ENCODE assay signal across 9 cellular contexts in genomic region chrX:9899640-9900075, GRCh38.
DNase-seq lines count a peak whose midpoint lies in the region; ATAC-seq and TF ChIP-seq lines count a peak whose summit lies in the region.
"Had no signal": no experiment of that assay in that cellular context is flagged by ENCODE, and none has a peak within 500 bp of the region (broad histone marks: within the 10 kb centered on the region; RNA-seq: fewer than 3 reads in every experiment).

No MANE protein-coding gene starts in this region.

- H3K4me3 Mint-ChIP-seq in activated naive CD4-positive, alpha-beta T cell treated with anti-CD3 and anti-CD28 coated beads for 36 hours = no peak overlapping the region

- H3K27me3 ChIP-seq in layer of hippocampus (ENCODE audit: control insufficient read depth, insufficient read depth, low read length) (no peaks in the 10 kb centered on the region), foreskin keratinocyte (no peaks in the 10 kb centered on the region)

- H3K27ac Mint-ChIP-seq in activated naive CD4-positive, alpha-beta T cell treated with anti-CD3 and anti-CD28 coated beads for 36 hours = no peak overlapping the region

- H3K36me3 Mint-ChIP-seq in activated naive CD4-positive, alpha-beta T cell treated with anti-CD3 and anti-CD28 coated beads for 36 hours (ENCODE audit: low read depth) = no peaks in the 10 kb centered on the region

- intact Hi-C loops in activated naive CD4-positive, alpha-beta T cell treated with anti-CD3 and anti-CD28 coated beads for 36 hours (cut with micrococcal nuclease) = no loop called here

- CTCF ChIA-PET in activated naive CD4-positive, alpha-beta T cell treated with anti-CD3 and anti-CD28 coated beads for 36 hours (lab: Charles Lee) = interaction anchor here (1.4 kb wide), 1 partner anchor 20 kb away, joined by 3 read pairs; no protein-coding TSS in a partner anchor

- H3K4me1 ChIP-seq in foreskin keratinocyte = peaks cover 9% of the 10 kb centered on the region

- H3K9me3 Mint-ChIP-seq in activated naive CD4-positive, alpha-beta T cell treated with anti-CD3 and anti-CD28 coated beads for 36 hours = no peaks in the 10 kb centered on the region

- peak; percentile 9 for DNase-seq in A172 (ENCODE audit: low spot score)
- peak; percentile 44 for DNase-seq in G401 (ENCODE audit: low spot score)
- peak; percentile 9 for DNase-seq in activated naive CD4-positive, alpha-beta T cell treated with anti-CD3 and anti-CD28 coated beads for 36 hours
- DNase-seq in foreskin keratinocyte = no peak
- DNase-seq in NCI-H1105 (lab: John Stamatoyannopoulos, UW) = no peak
- DNase-seq: DMS79 treated with DMSO at 0.1 percent for 48 hours had no signal

- in situ Hi-C loops in G401 (cut with HindIII; ENCODE audit: low sequenced_read_pairs) = no loop called here

- no peak for ATAC-seq in foreskin keratinocyte
- no peak for ATAC-seq in SK-N-SH treated with all-trans-retinoic acid at 6 μM for 48 hours
- ATAC-seq in GM18858 (IDR thresholded peaks at IDR 0.05; ENCODE audit: unreplicated experiment) = no peak

- no peaks in the 10 kb centered on the region for H3K4me1 Mint-ChIP-seq in activated naive CD4-positive, alpha-beta T cell treated with anti-CD3 and anti-CD28 coated beads for 36 hours (ENCODE audit: low read depth)

- no peaks in the 10 kb centered on the region for H3K27me3 Mint-ChIP-seq in activated naive CD4-positive, alpha-beta T cell treated with anti-CD3 and anti-CD28 coated beads for 36 hours (ENCODE audit: low read depth)

- H3K27ac ChIP-seq in layer of hippocampus (ENCODE audit: low read depth, low read length) = peak overlapping the region; percentile 58
- H3K27ac ChIP-seq in foreskin keratinocyte = no peak overlapping the region

- no peak for TF ChIP-seq CTCF in foreskin keratinocyte (conservative IDR thresholded peaks at IDR 0.05)

TF ChIP-seq in SK-N-SH treated with all-trans-retinoic acid at 6 μM for 48 hours, 23 proteins besides CTCF, POLR2A, EP300 and RAD21:
- TF ChIP-seq ZNF70 (CRISPR knock-in tag; IDR thresholded peaks at IDR 0.05) = no peak
- TF ChIP-seq PPARA (CRISPR knock-in tag; IDR thresholded peaks at IDR 0.05; ENCODE audit: borderline replicate concordance) = no peak
- no peak for TF ChIP-seq CSRNP3 (CRISPR knock-in tag; IDR thresholded peaks at IDR 0.05)
- no peak for TF ChIP-seq BACH2 (CRISPR knock-in tag; IDR thresholded peaks at IDR 0.05; ENCODE audit: borderline replicate concordance)
- no peak for TF ChIP-seq ZNF565 (CRISPR knock-in tag; conservative IDR thresholded peaks at IDR 0.05; ENCODE audit: low read depth)
- TF ChIP-seq TOX (CRISPR knock-in tag; IDR thresholded peaks at IDR 0.05; ENCODE audit: borderline replicate concordance) = no peak
- TF ChIP-seq ESRRG (CRISPR knock-in tag; IDR thresholded peaks at IDR 0.05) = no peak
- no peak for TF ChIP-seq CREB5 (CRISPR knock-in tag; IDR thresholded peaks at IDR 0.05; ENCODE audit: low read depth)
- no peak for TF ChIP-seq ZNF8 (CRISPR knock-in tag; IDR thresholded peaks at IDR 0.05)
- TF ChIP-seq GLIS3 (CRISPR knock-in tag; IDR thresholded peaks at IDR 0.05) = no peak
- TF ChIP-seq ZC3H10 (CRISPR knock-in tag; IDR thresholded peaks at IDR 0.05) = no peak
- TF ChIP-seq SNAI2 (CRISPR knock-in tag; IDR thresholded peaks at IDR 0.05) = no peak
- no peak for TF ChIP-seq POU6F1 (CRISPR knock-in tag; IDR thresholded peaks at IDR 0.05; ENCODE audit: borderline replicate concordance, low read depth)
- no peak for TF ChIP-seq CSDC2 (CRISPR knock-in tag; IDR thresholded peaks at IDR 0.05)
- no peak for TF ChIP-seq ISL1 (CRISPR knock-in tag; IDR thresholded peaks at IDR 0.05)

Comparison
In these comparisons a context has a peak if more than half of its experiments do, and no peak if none do; other contexts are left out.
1. DNase-seq: peak in A172 (single experiment), G401 (single experiment) and activated naive CD4-positive, alpha-beta T cell treated with anti-CD3 and anti-CD28 coated beads for 36 hours (single experiment); none in foreskin keratinocyte (0 of 2) and NCI-H1105 (single experiment).